1 cellular context compared by ENCODE assay signal in genomic region chr15:31405200-31405929, GRCh38.
TF ChIP-seq lines count a peak whose summit lies in the region.

No MANE protein-coding gene starts in this region.

TF ChIP-seq in endothelial cell of umbilical vein, 7 proteins besides CTCF, POLR2A, EP300 and RAD21 (continued from another document):
- no peak for TF ChIP-seq EZH2 (IDR thresholded peaks at IDR 0.05; ENCODE audit: borderline replicate concordance, low read depth, low read length, severe bottlenecking)
TF ChIP-seq in endothelial cell of umbilical vein: peak in this region for 4.
